In genomic region chrY:19768375-19768774, GRCh38 we compare ENCODE assay signal across 23 cellular contexts. TPM values are rescaled to one million over a fixed set of nuclear protein-coding genes. Genes with fewer than 3 reads are reported as not detected.
"Had no signal": no experiment of that assay in that cellular context is flagged by ENCODE, and none has a peak within 500 bp of the region (broad histone marks: within the 10 kb centered on the region; RNA-seq: fewer than 3 reads in every experiment).

No MANE protein-coding gene starts in this region.

- ATAC-seq: activated T-cell treated with anti-CD3 and anti-CD28 coated beads, Interleukin-2, amount 50 U/mL, for 72 hours; esophagus mucosa; left lung; natural killer cell had no signal

- H3K4me1 ChIP-seq: left lung, spleen, tibial artery had no signal

- H3K4me3 ChIP-seq: left lung, spleen, tibial artery had no signal

- H3K9me3 ChIP-seq: left lung, spleen, tibial artery had no signal

- DNase-seq: activated CD4-positive, alpha-beta memory T cell treated with anti-CD3 and anti-CD28 coated beads for 36 hours; activated CD4-positive, alpha-beta T cell treated with anti-CD3 and anti-CD28 coated beads for 48 hours; activated effector memory CD4-positive, alpha-beta T cell treated with Interleukin-2 at 50 U/mL for 16 hours; activated naive CD4-positive, alpha-beta T cell treated with anti-CD3 and anti-CD28 coated beads for 36 hours; activated T-cell treated with anti-CD3 and anti-CD28 coated beads, Interleukin-2, amount 50 U/mL, for 72 hours; effector CD4-positive, alpha-beta T cell; hippocampal formation; kidney glomerular epithelial cell; left lung; mammary epithelial cell; natural killer cell; retina; spleen; stimulated activated CD4-positive, alpha-beta T cell treated with anti-CD3 and anti-CD28 coated beads, Interleukin-4, amount 100 ng/mL, for 24 hours; substantia nigra; T-helper 9 cell had no signal

- H3K36me3 ChIP-seq: left lung, spleen, tibial artery had no signal

- H3K27me3 ChIP-seq: left lung, spleen, tibial artery had no signal

- H3K27ac ChIP-seq: left lung, spleen, tibial artery had no signal

RNA-seq across cellular contexts. Expression of gene KDM5D, which starts 23.8 kb away (rescaled TPM):
- total RNA-seq: chondrocyte, esophagus mucosa, mammary epithelial cell, mesothelial cell of epicardium, osteocyte, progenitor cell of endocrine pancreas, urinary bladder had no signal
- polyA plus RNA-seq: mammary epithelial cell had no signal
